ENCODE assay signal across 16 cellular contexts in the genomic region with DNA sequence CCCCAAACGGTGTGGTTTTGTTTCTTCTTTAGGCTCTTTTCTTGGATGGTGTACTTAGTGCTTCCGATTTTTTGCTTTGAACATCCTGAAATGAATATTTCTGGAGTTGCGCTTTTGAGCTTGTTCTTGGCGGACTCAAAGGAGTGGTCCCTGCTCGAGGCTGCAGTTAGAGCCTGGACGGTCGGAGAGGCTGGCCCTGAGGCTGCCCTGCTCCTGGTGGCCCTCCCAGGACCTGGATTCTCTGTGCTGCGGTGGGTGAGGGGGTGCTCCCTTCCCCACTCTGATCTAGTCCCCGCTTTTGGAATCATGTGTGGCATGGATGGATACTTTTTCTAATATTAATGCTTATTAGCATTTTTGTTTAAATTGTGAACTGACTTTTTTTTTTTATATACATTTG.
"Had no signal": no experiment of that assay in that cellular context is flagged by ENCODE, and none has a peak within 500 bp of the region (broad histone marks: within the 10 kb centered on the region; RNA-seq: fewer than 3 reads in every experiment).

No MANE protein-coding gene starts in this region.

- H3K36me3 ChIP-seq: esophagus muscularis mucosa, gastroesophageal sphincter, heart left ventricle, left lung, lower lobe of right lung had no signal

- ATAC-seq: foreskin keratinocyte, gastroesophageal sphincter, heart left ventricle, left cardiac atrium, left lung, left ventricle myocardium superior, lower lobe of right lung had no signal

- H3K27me3 ChIP-seq: foreskin keratinocyte had no signal

- H3K4me3 ChIP-seq: coronary artery, dorsolateral prefrontal cortex, esophagus muscularis mucosa, gastroesophageal sphincter, heart left ventricle, left lung, lower lobe of right lung had no signal

- H3K27ac ChIP-seq: coronary artery, dorsolateral prefrontal cortex, esophagus muscularis mucosa, foreskin keratinocyte, gastroesophageal sphincter, heart left ventricle, left lung, lower lobe of right lung had no signal

- H3K9me3 ChIP-seq: esophagus muscularis mucosa, gastroesophageal sphincter, heart left ventricle, left lung, lower lobe of right lung had no signal

- DNase-seq: dermis blood vessel endothelial cell; dorsolateral prefrontal cortex; effector CD4-positive, alpha-beta T cell; effector memory CD4-positive, alpha-beta T cell; foreskin keratinocyte; heart left ventricle; hippocampal formation; left cardiac atrium; left lung; left ventricle myocardium superior; lower lobe of right lung; mesenchymal stem cell; midbrain had no signal

- H3K4me1 ChIP-seq: esophagus muscularis mucosa, gastroesophageal sphincter, left lung, lower lobe of right lung had no signal
